1 cellular context compared by ENCODE assay signal in genomic region chr12:123938679-123939480, GRCh38.
TF ChIP-seq lines count a peak whose summit lies in the region.

No MANE protein-coding gene starts in this region.

TF ChIP-seq in HepG2, 621 proteins besides CTCF, POLR2A, EP300 and RAD21 (continued from another document):
- TF ChIP-seq STAG1 (CRISPR knock-in tag; IDR thresholded peaks at IDR 0.05) (peak; percentile 29; the same call in 1 of the 2 replicates), ZBTB2 (CRISPR knock-in tag; IDR thresholded peaks at IDR 0.05; ENCODE audit: low read depth) (no peak), MIER3 (CRISPR knock-in tag; IDR thresholded peaks at IDR 0.05; ENCODE audit: borderline replicate concordance) (no peak), CC2D1A (CRISPR knock-in tag; IDR thresholded peaks at IDR 0.05) (no peak), HOXD1 (CRISPR knock-in tag; IDR thresholded peaks at IDR 0.05) (no peak), SMC3 (IDR thresholded peaks at IDR 0.05; ENCODE audit: low read length) (no peak)
TF ChIP-seq in HepG2: peak in this region for 1.
